In genomic region chr6:117986401-117986800, GRCh38 we compare ENCODE assay signal across 14 cellular contexts.
A peak's percentile ranks its signal among the peaks of the same experiment; 100 is the strongest.
DNase-seq lines count a peak whose midpoint lies in the region; ATAC-seq and TF ChIP-seq lines count a peak whose summit lies in the region.
"Had no signal": no experiment of that assay in that cellular context is flagged by ENCODE, and none has a peak within 500 bp of the region (broad histone marks: within the 10 kb centered on the region; RNA-seq: fewer than 3 reads in every experiment).

No MANE protein-coding gene starts in this region.

- DNase-seq in BE2C (peak; percentile 21), NCI-H69 (lab: John Stamatoyannopoulos, UW) (peak; percentile 1), endodermal cell (no peak), sciatic nerve (ENCODE audit: low spot score) (no peak), epidermal melanocyte (ENCODE audit: insufficient read length, low spot score) (no peak), NCI-H446 treated with DMSO at 0.1 percent for 48 hours (lab: John Stamatoyannopoulos, UW) (no peak), HAP-1 (ENCODE audit: low spot score in 2 of 2) (no peak)
- DNase-seq: CD8-positive, alpha-beta T cell; COR-L47; EL; GOT3; H9; IMR-90 had no signal

- no peak overlapping the region for H3K4me3 Mint-ChIP-seq in endodermal cell
- H3K4me3 Mint-ChIP-seq: CD14-positive monocyte; CD8-positive, alpha-beta T cell; H9 had no signal

- H3K27me3 Mint-ChIP-seq in endodermal cell (ENCODE audit: insufficient read depth) = no peaks in the 10 kb centered on the region

- in situ Hi-C loops in HAP-1 (cut with MboI; ENCODE audit: low sequenced_read_pairs) = loop anchor here (25.0 kb wide), 1 partner anchor 276 kb away; no protein-coding TSS in a partner anchor

- no peak overlapping the region for H3K9ac ChIP-seq in endodermal cell (ENCODE audit: extremely low read depth, low read length, poor library complexity, severe bottlenecking)

- H3K4me3 ChIP-seq in BE2C (ENCODE audit: low read depth, low read length) = no peak overlapping the region
- no peak overlapping the region for H3K4me3 ChIP-seq in endodermal cell (ENCODE audit: low read length)
- H3K4me3 ChIP-seq in HAP-1 = no peak overlapping the region

- no peaks in the 10 kb centered on the region for H3K36me3 ChIP-seq in BE2C
- H3K36me3 ChIP-seq in endodermal cell (ENCODE audit: control insufficient read depth, insufficient read depth, low read length) = no peaks in the 10 kb centered on the region
- no peaks in the 10 kb centered on the region for H3K36me3 ChIP-seq in HAP-1 (replicated peaks)

- H3K27me3 ChIP-seq in BE2C (no peaks in the 10 kb centered on the region), endodermal cell (ENCODE audit: control insufficient read depth, insufficient read depth, low read length, poor library complexity, severe bottlenecking) (no peaks in the 10 kb centered on the region), HAP-1 (ENCODE audit: low read depth) (no peaks in the 10 kb centered on the region)

- peaks cover 5% of the 10 kb centered on the region for H3K4me1 Mint-ChIP-seq in endodermal cell
- H3K4me1 Mint-ChIP-seq: CD14-positive monocyte had no signal

- H3K27ac Mint-ChIP-seq in endodermal cell = no peak overlapping the region
- H3K27ac Mint-ChIP-seq: CD14-positive monocyte; CD8-positive, alpha-beta T cell had no signal

- WGBS in endodermal cell (ENCODE audit: insufficient coverage in 1 of 2, insufficient read length in 1 of 2), 2 experiments = 91 to 100% methylated on average over 1 to 4 of the region's 4 CpGs

- H3K4me1 ChIP-seq in BE2C (no peaks in the 10 kb centered on the region; the same call in 1 of the 2 replicates), endodermal cell (ENCODE audit: control insufficient read depth, insufficient read depth, low read length) (no peaks in the 10 kb centered on the region), HAP-1 (no peaks in the 10 kb centered on the region)

- intact Hi-C loops in sciatic nerve (cut with DNase I) = no loop called here

- H3K9me3 ChIP-seq in BE2C (no peaks in the 10 kb centered on the region), endodermal cell (ENCODE audit: control insufficient read depth, low read length) (no peaks in the 10 kb centered on the region), HAP-1 (no peaks in the 10 kb centered on the region)

- ATAC-seq in sciatic nerve = peak; percentile 41
- ATAC-seq: CD8-positive, alpha-beta T cell had no signal

- peak overlapping the region; percentile 52 for H3K27ac ChIP-seq in endodermal cell (ENCODE audit: low read depth, low read length)

- TF ChIP-seq CTCF in BE2C (IDR thresholded peaks at IDR 0.05; ENCODE audit: low read depth, low read length) (no peak), endodermal cell (conservative IDR thresholded peaks at IDR 0.05) (no peak)

- no peaks in the 10 kb centered on the region for H3K9me3 Mint-ChIP-seq in endodermal cell
- H3K9me3 Mint-ChIP-seq: CD14-positive monocyte; CD8-positive, alpha-beta T cell; H9 had no signal

- no peaks in the 10 kb centered on the region for H3K36me3 Mint-ChIP-seq in endodermal cell (ENCODE audit: low read depth)
- H3K36me3 Mint-ChIP-seq: CD14-positive monocyte; CD8-positive, alpha-beta T cell had no signal

Comparison
In these comparisons a context has a peak if more than half of its experiments do, and no peak if none do; other contexts are left out.
1. DNase-seq: peak in BE2C (single experiment) and NCI-H69 (single experiment); none in endodermal cell (single experiment), sciatic nerve (single experiment), epidermal melanocyte (single experiment), NCI-H446 treated with DMSO at 0.1 percent for 48 hours (single experiment) and HAP-1 (0 of 2).